Comparison of ENCODE assay signal across 13 cellular contexts in genomic region chr19:4069331-4069959, GRCh38. TPM values are rescaled to one million over a fixed set of nuclear protein-coding genes. Genes with fewer than 3 reads are reported as not detected.
DNase-seq lines count a peak whose midpoint lies in the region; ATAC-seq, FAIRE-seq and TF ChIP-seq lines count a peak whose summit lies in the region.
"Had no signal": no experiment of that assay in that cellular context is flagged by ENCODE, and none has a peak within 500 bp of the region (broad histone marks: within the 10 kb centered on the region; RNA-seq: fewer than 3 reads in every experiment).

No MANE protein-coding gene starts in this region.

- TF ChIP-seq POLR2A in NB4 (IDR thresholded peaks at IDR 0.05; ENCODE audit: extremely low read depth, insufficient read length), result no peak
- no peak for TF ChIP-seq POLR2A in H54 (IDR thresholded peaks at IDR 0.05; ENCODE audit: low read depth, low read length)

- H3K4me3 ChIP-seq in CD8-positive, alpha-beta memory T cell (ENCODE audit: low read length), result peak overlapping the region; percentile 53
- H3K4me3 ChIP-seq in NB4 (ENCODE audit: low read depth, low read length), result no peak overlapping the region
- H3K4me3 ChIP-seq: heart left ventricle, SJSA1, stomach had no signal

- POLR2A ChIA-PET in CD8-positive, alpha-beta memory T cell (lab: Charles Lee), result interaction anchor here (0.6 to 1.2 kb wide), 6 partner anchors 18 to 349 kb away, joined by 3 to 9 read pairs (median 4); no protein-coding TSS in a partner anchor

- TF ChIP-seq CTCF in NB4 (IDR thresholded peaks at IDR 0.05; ENCODE audit: low read depth, low read length) (no peak), nephron (IDR thresholded peaks at IDR 0.05; ENCODE audit: unreplicated experiment in 3 of 3) (no peak), progenitor cell of endocrine pancreas (IDR thresholded peaks at IDR 0.05; ENCODE audit: unreplicated experiment) (no peak)

- H3K4me1 Mint-ChIP-seq in CD8-positive, alpha-beta memory T cell, result peaks cover 22 to 23% (median 22%) of the 10 kb centered on the region in 3 donors
- H3K4me1 Mint-ChIP-seq in activated naive CD4-positive, alpha-beta T cell treated with anti-CD3 and anti-CD28 coated beads, Interleukin-2, amount 10 ng/mL, durations not matched to agents 7 days and 5 days, result peaks cover 34% of the 10 kb centered on the region
- H3K4me1 Mint-ChIP-seq in nephron, result no peaks in the 10 kb centered on the region
- H3K4me1 Mint-ChIP-seq in progenitor cell of endocrine pancreas (ENCODE audit: low read depth), result no peaks in the 10 kb centered on the region

- H3K27me3 Mint-ChIP-seq in CD8-positive, alpha-beta memory T cell, result peaks cover 0 to 3% of the 10 kb centered on the region in 2 donors
- peaks cover 3% of the 10 kb centered on the region for H3K27me3 Mint-ChIP-seq in activated naive CD4-positive, alpha-beta T cell treated with anti-CD3 and anti-CD28 coated beads, Interleukin-2, amount 10 ng/mL, durations not matched to agents 7 days and 5 days
- H3K27me3 Mint-ChIP-seq in nephron (ENCODE audit: low read depth), result peaks cover 17% of the 10 kb centered on the region
- H3K27me3 Mint-ChIP-seq in progenitor cell of endocrine pancreas, result peaks cover 17% of the 10 kb centered on the region

- no peak overlapping the region for H3K27ac ChIP-seq in CD8-positive, alpha-beta memory T cell (ENCODE audit: low read depth, low read length)
- H3K27ac ChIP-seq: SJSA1 had no signal

- H3K4me1 ChIP-seq in CD8-positive, alpha-beta memory T cell (ENCODE audit: insufficient read depth, low read length), result peaks cover 21% of the 10 kb centered on the region

- H3K36me3 ChIP-seq in CD8-positive, alpha-beta memory T cell (ENCODE audit: insufficient read depth, low read length), result no peaks in the 10 kb centered on the region
- H3K36me3 ChIP-seq: heart left ventricle, stomach had no signal

- no peak for FAIRE-seq in H54 (lab: Jason Lieb, UNC)

- peaks cover 0 to 1% (median 0%) of the 10 kb centered on the region in 3 donors for H3K36me3 Mint-ChIP-seq in CD8-positive, alpha-beta memory T cell
- no peaks in the 10 kb centered on the region for H3K36me3 Mint-ChIP-seq in activated naive CD4-positive, alpha-beta T cell treated with anti-CD3 and anti-CD28 coated beads, Interleukin-2, amount 10 ng/mL, durations not matched to agents 7 days and 5 days
- H3K36me3 Mint-ChIP-seq in nephron (ENCODE audit: low read depth), result no peaks in the 10 kb centered on the region
- no peaks in the 10 kb centered on the region for H3K36me3 Mint-ChIP-seq in progenitor cell of endocrine pancreas (ENCODE audit: insufficient read depth)

- CTCF ChIA-PET in CD8-positive, alpha-beta memory T cell (lab: Charles Lee), result interaction anchor here (1.1 kb wide), 1 partner anchor 71 kb away, joined by 4 read pairs; no protein-coding TSS in a partner anchor
- CTCF ChIA-PET in activated naive CD4-positive, alpha-beta T cell treated with anti-CD3 and anti-CD28 coated beads, Interleukin-2, amount 10 ng/mL, durations not matched to agents 7 days and 5 days (lab: Charles Lee), result no interaction called here

- H3K9me3 ChIP-seq in CD8-positive, alpha-beta memory T cell (ENCODE audit: low read length), result no peaks in the 10 kb centered on the region
- H3K9me3 ChIP-seq: heart left ventricle, SJSA1, stomach had no signal

- DNase-seq in CD8-positive, alpha-beta memory T cell, result peak in 3 of 5 donors; percentile 40 to 76 (median 56)
- peak; percentile 57 for DNase-seq in NB4 (ENCODE audit: low read depth)
- peak; percentile 84 for DNase-seq in activated naive CD4-positive, alpha-beta T cell treated with anti-CD3 and anti-CD28 coated beads, Interleukin-2, amount 10 ng/mL, durations not matched to agents 7 days and 5 days
- no peak for DNase-seq in progenitor cell of endocrine pancreas (ENCODE audit: low spot score, unreplicated experiment)
- DNase-seq in HUDEP-2 (lab: John Stamatoyannopoulos, UW; ENCODE audit: unreplicated experiment in 76 of 76), result no peak
- no peak for DNase-seq in H54 (ENCODE audit: insufficient read length, low spot score)
- DNase-seq: mesendoderm, NCI-H2171, stomach had no signal

- no peak for ATAC-seq in GM19452 (IDR thresholded peaks at IDR 0.05; ENCODE audit: unreplicated experiment)
- ATAC-seq: heart left ventricle had no signal

- peak overlapping the region; percentile 54 to 99 (median 88) for H3K4me3 Mint-ChIP-seq in CD8-positive, alpha-beta memory T cell
- peak overlapping the region; percentile 82 for H3K4me3 Mint-ChIP-seq in activated naive CD4-positive, alpha-beta T cell treated with anti-CD3 and anti-CD28 coated beads, Interleukin-2, amount 10 ng/mL, durations not matched to agents 7 days and 5 days
- peak overlapping the region; percentile 43 to 66 (median 66) for H3K4me3 Mint-ChIP-seq in nephron
- no peak overlapping the region for H3K4me3 Mint-ChIP-seq in progenitor cell of endocrine pancreas (ENCODE audit: low read depth)

- no peaks in the 10 kb centered on the region for H3K9me3 Mint-ChIP-seq in CD8-positive, alpha-beta memory T cell
- H3K9me3 Mint-ChIP-seq in activated naive CD4-positive, alpha-beta T cell treated with anti-CD3 and anti-CD28 coated beads, Interleukin-2, amount 10 ng/mL, durations not matched to agents 7 days and 5 days, result no peaks in the 10 kb centered on the region
- H3K9me3 Mint-ChIP-seq in nephron (no peaks in the 10 kb centered on the region), progenitor cell of endocrine pancreas (ENCODE audit: low read depth) (no peaks in the 10 kb centered on the region)

- H3K27ac Mint-ChIP-seq in CD8-positive, alpha-beta memory T cell, result peak overlapping the region; percentile 68 to 98 (median 93)
- H3K27ac Mint-ChIP-seq in activated naive CD4-positive, alpha-beta T cell treated with anti-CD3 and anti-CD28 coated beads, Interleukin-2, amount 10 ng/mL, durations not matched to agents 7 days and 5 days, result peak overlapping the region; percentile 94
- no peak overlapping the region for H3K27ac Mint-ChIP-seq in nephron
- H3K27ac Mint-ChIP-seq in progenitor cell of endocrine pancreas, result no peak overlapping the region

- H3K27me3 ChIP-seq in CD8-positive, alpha-beta memory T cell (ENCODE audit: insufficient read depth, low read length, poor library complexity, severe bottlenecking), result no peaks in the 10 kb centered on the region
- H3K27me3 ChIP-seq: heart left ventricle, stomach had no signal

RNA-seq across cellular contexts. Expression of gene ZBTB7A, which starts 2.7 kb away (rescaled TPM):
- 10 to 100 TPM; 44.1 to 46.8 TPM for total RNA-seq in CD8-positive, alpha-beta memory T cell
- 86.1 TPM for polyA plus RNA-seq in CD8-positive, alpha-beta memory T cell
- 18.4 and 19.1 TPM in 2 replicates for total RNA-seq in progenitor cell of endocrine pancreas

RNA-seq across cellular contexts. Expression of gene MAP2K2, which starts 54.5 kb away (rescaled TPM):
- total RNA-seq in CD8-positive, alpha-beta memory T cell, result 100 to 1,000 TPM; 161 to 164 TPM
- polyA plus RNA-seq in CD8-positive, alpha-beta memory T cell, result 122 TPM
- total RNA-seq in progenitor cell of endocrine pancreas, result 149 and 154 TPM in 2 replicates

Comparison
In these comparisons a context has a peak if more than half of its experiments do, and no peak if none do; other contexts are left out.
1. DNase-seq: peak in CD8-positive, alpha-beta memory T cell (3 of 5), NB4 (single experiment) and activated naive CD4-positive, alpha-beta T cell treated with anti-CD3 and anti-CD28 coated beads, Interleukin-2, amount 10 ng/mL, durations not matched to agents 7 days and 5 days (single experiment); none in progenitor cell of endocrine pancreas (single experiment), HUDEP-2 (0 of 76) and H54 (single experiment).
2. H3K27ac Mint-ChIP-seq: peak in CD8-positive, alpha-beta memory T cell (8 of 8) and activated naive CD4-positive, alpha-beta T cell treated with anti-CD3 and anti-CD28 coated beads, Interleukin-2, amount 10 ng/mL, durations not matched to agents 7 days and 5 days (single experiment); none in nephron (0 of 3) and progenitor cell of endocrine pancreas (single experiment).